Comparison of ENCODE assay signal across 8 cellular contexts in genomic region chr1:154221815-154222081, GRCh38. TPM values are rescaled to one million over a fixed set of nuclear protein-coding genes. Genes with fewer than 3 reads are reported as not detected.
DNase-seq lines count a peak whose midpoint lies in the region; ATAC-seq and TF ChIP-seq lines count a peak whose summit lies in the region.

No MANE protein-coding gene starts in this region.

- H3K9me3 Mint-ChIP-seq in central memory CD8-positive, alpha-beta T cell: no peaks in the 10 kb centered on the region
- no peaks in the 10 kb centered on the region for H3K9me3 Mint-ChIP-seq in mesothelial cell of epicardium

- no peak for DNase-seq in DND-41
- DNase-seq in NB4 (ENCODE audit: low read depth): peak; percentile 39
- DNase-seq in central memory CD8-positive, alpha-beta T cell (ENCODE audit: low spot score in 2 of 2): no peak
- no peak for DNase-seq in mesothelial cell of epicardium (ENCODE audit: low spot score in 2 of 2, unreplicated experiment in 2 of 2)
- no peak for DNase-seq in GF-D8 (lab: John Stamatoyannopoulos, UW)
- no peak for DNase-seq in activated CD8-positive, alpha-beta memory T cell treated with anti-CD3 and anti-CD28 coated beads for 24 hours
- no peak for DNase-seq in DMS79 treated with DMSO at 0.1 percent for 48 hours (lab: John Stamatoyannopoulos, UW)

- H3K36me3 Mint-ChIP-seq in central memory CD8-positive, alpha-beta T cell (ENCODE audit: insufficient read depth): peaks cover 51% of the 10 kb centered on the region
- H3K36me3 Mint-ChIP-seq in mesothelial cell of epicardium: peaks cover 28% of the 10 kb centered on the region

- H3K4me3 ChIP-seq in DND-41 (ENCODE audit: low read depth in 1 of 2, low read length in 2 of 2) (peak overlapping the region; percentile 83 to 89), NB4 (ENCODE audit: low read depth, low read length) (peak overlapping the region; percentile 96)

- peak overlapping the region; percentile 57 for H2AFZ ChIP-seq in DND-41 (ENCODE audit: low read depth, low read length)

- H3K4me2 ChIP-seq in DND-41 (ENCODE audit: insufficient read depth, low read length): peak overlapping the region; percentile 88

- H3K4me1 Mint-ChIP-seq in central memory CD8-positive, alpha-beta T cell: peaks cover 77% of the 10 kb centered on the region
- peaks cover 51% of the 10 kb centered on the region for H3K4me1 Mint-ChIP-seq in mesothelial cell of epicardium

- H3K27ac Mint-ChIP-seq in central memory CD8-positive, alpha-beta T cell (ENCODE audit: low read depth): peak overlapping the region; percentile 95
- H3K27ac Mint-ChIP-seq in mesothelial cell of epicardium: peak overlapping the region; percentile 98

- no peaks in the 10 kb centered on the region for H3K27me3 Mint-ChIP-seq in central memory CD8-positive, alpha-beta T cell
- no peaks in the 10 kb centered on the region for H3K27me3 Mint-ChIP-seq in mesothelial cell of epicardium (ENCODE audit: low read depth)

- no peaks in the 10 kb centered on the region for H3K9me3 ChIP-seq in DND-41 (ENCODE audit: insufficient read depth, low read length, severe bottlenecking)

- no peaks in the 10 kb centered on the region for H3K27me3 ChIP-seq in DND-41 (ENCODE audit: insufficient read depth, low read length, poor library complexity)

- TF ChIP-seq POLR2A in NB4 (IDR thresholded peaks at IDR 0.05; ENCODE audit: extremely low read depth, insufficient read length): no peak

- peak overlapping the region; percentile 82 for H3K4me3 Mint-ChIP-seq in central memory CD8-positive, alpha-beta T cell
- H3K4me3 Mint-ChIP-seq in mesothelial cell of epicardium: peak overlapping the region; percentile 88

- H3K4me1 ChIP-seq in DND-41 (ENCODE audit: insufficient read depth, low read length): peaks cover 63% of the 10 kb centered on the region

- TF ChIP-seq CTCF in DND-41 (IDR thresholded peaks at IDR 0.05; ENCODE audit: borderline replicate concordance, extremely low read depth, low read length, poor library complexity, severe bottlenecking) (no peak), NB4 (IDR thresholded peaks at IDR 0.05; ENCODE audit: low read depth, low read length) (no peak), mesothelial cell of epicardium (IDR thresholded peaks at IDR 0.05; ENCODE audit: unreplicated experiment) (no peak)

- H3K9ac ChIP-seq in DND-41 (ENCODE audit: low read depth, low read length): peak overlapping the region; percentile 93

- H3K27ac ChIP-seq in DND-41 (ENCODE audit: low read length): peak overlapping the region; percentile 92

- ATAC-seq in DND-41 (ENCODE audit: insufficient read depth, low read depth) (no peak), GM18867 (IDR thresholded peaks at IDR 0.05; ENCODE audit: unreplicated experiment) (no peak)
- no peak for ATAC-seq in central memory CD8-positive, alpha-beta T cell (replicated peaks; ENCODE audit: extremely low read depth, poor library complexity, severe bottlenecking)

- H3K36me3 ChIP-seq in DND-41 (ENCODE audit: insufficient read depth, low read length): peaks cover 64% of the 10 kb centered on the region

- peaks cover 98% of the 10 kb centered on the region for H3K79me2 ChIP-seq in DND-41 (ENCODE audit: insufficient read depth, low read length)

- H4K20me1 ChIP-seq in DND-41 (ENCODE audit: insufficient read depth, low read length): peaks cover 50% of the 10 kb centered on the region; the same call in 1 of the 2 replicates

RNA-seq across cellular contexts. Expression of gene UBAP2L, which starts 1.0 kb away (rescaled TPM):
- 265 to 283 TPM (median 271 TPM) in 3 replicates for total RNA-seq in mesothelial cell of epicardium

RNA-seq across cellular contexts. Expression of gene CFAP141, which starts 15.6 kb away (rescaled TPM):
- not detected in 3 replicates for total RNA-seq in mesothelial cell of epicardium

RNA-seq across cellular contexts. Expression of gene TPM3, which starts 29.8 kb away (rescaled TPM):
- 194 to 208 TPM (median 197 TPM) in 3 replicates for total RNA-seq in mesothelial cell of epicardium

RNA-seq across cellular contexts. Expression of gene HAX1, which starts 50.7 kb away (rescaled TPM):
- total RNA-seq in mesothelial cell of epicardium: 34.7 to 38.3 TPM (median 36.8 TPM) in 3 replicates
